8 cellular contexts compared by ENCODE assay signal in genomic region chr2:170670651-170671050, GRCh38. TPM values are rescaled to one million over a fixed set of nuclear protein-coding genes. Genes with fewer than 3 reads are reported as not detected.
"Had no signal": no experiment of that assay in that cellular context is flagged by ENCODE, and none has a peak within 500 bp of the region (broad histone marks: within the 10 kb centered on the region; RNA-seq: fewer than 3 reads in every experiment).

No MANE protein-coding gene starts in this region.

- H3K4me2 ChIP-seq: GM23338 had no signal

- H3K36me3 ChIP-seq: HAP-1 had no signal

- H3K4me1 ChIP-seq: HAP-1 had no signal

- DNase-seq: GM23248, GOT3, H7, H9, HCEC 1CT, HFFc6 had no signal

- H3K9ac ChIP-seq: GM23248 had no signal

- H3K9me3 ChIP-seq: HAP-1 had no signal

- H3K27ac ChIP-seq: GM23248 had no signal

- H3K4me3 ChIP-seq: GM23248, GM23338, HAP-1 had no signal

- H2AFZ ChIP-seq: GM23248, GM23338 had no signal

RNA-seq across cellular contexts. Expression of gene SP5, which starts 44.5 kb away (rescaled TPM):
- polyA plus RNA-seq: GM23248 had no signal
